ENCODE assay signal across 1 cellular context in genomic region chr1:45493116-45493697, GRCh38.
TF ChIP-seq lines count a peak whose summit lies in the region.

No MANE protein-coding gene starts in this region.

TF ChIP-seq in GM12878, 131 proteins besides CTCF, POLR2A, EP300 and RAD21:
- TF ChIP-seq SPI1 (IDR thresholded peaks at IDR 0.05; ENCODE audit: borderline replicate concordance, insufficient read depth, low read depth, low read length): no peak
- TF ChIP-seq MEF2B (IDR thresholded peaks at IDR 0.05; ENCODE audit: partially characterized antibody, poor library complexity, severe bottlenecking): peak; percentile 55
- peak; percentile 96 for TF ChIP-seq SMC3 (IDR thresholded peaks at IDR 0.05; ENCODE audit: borderline replicate concordance, low read length)
- TF ChIP-seq PAX8 (IDR thresholded peaks at IDR 0.05): no peak
- 0 out of 2 replicates have a peak, but pooled peaks have one; percentile 9 for TF ChIP-seq MTA2 (IDR thresholded peaks at IDR 0.05; ENCODE audit: low read depth)
- no peak for TF ChIP-seq BCLAF1 (IDR thresholded peaks at IDR 0.05)
- no peak for TF ChIP-seq ATF2 (IDR thresholded peaks at IDR 0.05; ENCODE audit: low read length)
- no peak for TF ChIP-seq BCL11A (IDR thresholded peaks at IDR 0.05; ENCODE audit: low read depth, low read length)
- TF ChIP-seq ZZZ3 (IDR thresholded peaks at IDR 0.05; ENCODE audit: control insufficient read depth, insufficient read length, low read depth): no peak
- no peak for TF ChIP-seq JUNB (IDR thresholded peaks at IDR 0.05)
- TF ChIP-seq BHLHE40 (IDR thresholded peaks at IDR 0.05; ENCODE audit: borderline replicate concordance in 1 of 2, low read depth in 2 of 2, low read length in 1 of 2): no peak
- TF ChIP-seq RUNX3 (IDR thresholded peaks at IDR 0.05; ENCODE audit: low read length): peak; percentile 29; the same call in 1 of the 2 replicates
- TF ChIP-seq YBX1 (IDR thresholded peaks at IDR 0.05): 0 out of 2 replicates have a peak, but pooled peaks have one; percentile 13
- TF ChIP-seq TCF7 (IDR thresholded peaks at IDR 0.05; ENCODE audit: borderline replicate concordance): no peak
- no peak for TF ChIP-seq ETV6 (conservative IDR thresholded peaks at IDR 0.05 in 1 of 2, IDR thresholded peaks at IDR 0.05 in 1 of 2; ENCODE audit: borderline replicate concordance in 1 of 2, low read depth in 1 of 2)
- 0 out of 2 replicates have a peak, but pooled peaks have one; percentile 24 for TF ChIP-seq IKZF1 (conservative IDR thresholded peaks at IDR 0.05)
- peak; percentile 26 for TF ChIP-seq SKIL (IDR thresholded peaks at IDR 0.05; ENCODE audit: low read depth, poor library complexity, severe bottlenecking)
- no peak for TF ChIP-seq ATF7 (IDR thresholded peaks at IDR 0.05; ENCODE audit: low read depth)
